1 cellular context compared by ENCODE assay signal in genomic region chr11:57903441-57904123, GRCh38.
TF ChIP-seq lines count a peak whose summit lies in the region.

No MANE protein-coding gene starts in this region.

TF ChIP-seq in GM23338, 12 proteins besides CTCF, POLR2A, EP300 and RAD21 (continued from another document):
- no peak for TF ChIP-seq ZNF462 (CRISPR knock-in tag; IDR thresholded peaks at IDR 0.05)
- TF ChIP-seq NANOG (IDR thresholded peaks at IDR 0.05; ENCODE audit: borderline replicate concordance) = no peak
- no peak for TF ChIP-seq EZH2 (IDR thresholded peaks at IDR 0.05; ENCODE audit: low read depth, unreplicated experiment)
- TF ChIP-seq CREB1 (CRISPR knock-in tag; IDR thresholded peaks at IDR 0.05; ENCODE audit: low read depth) = no peak
- no peak for TF ChIP-seq ZNF114 (CRISPR knock-in tag; IDR thresholded peaks at IDR 0.05)
- TF ChIP-seq, protein P1, sequence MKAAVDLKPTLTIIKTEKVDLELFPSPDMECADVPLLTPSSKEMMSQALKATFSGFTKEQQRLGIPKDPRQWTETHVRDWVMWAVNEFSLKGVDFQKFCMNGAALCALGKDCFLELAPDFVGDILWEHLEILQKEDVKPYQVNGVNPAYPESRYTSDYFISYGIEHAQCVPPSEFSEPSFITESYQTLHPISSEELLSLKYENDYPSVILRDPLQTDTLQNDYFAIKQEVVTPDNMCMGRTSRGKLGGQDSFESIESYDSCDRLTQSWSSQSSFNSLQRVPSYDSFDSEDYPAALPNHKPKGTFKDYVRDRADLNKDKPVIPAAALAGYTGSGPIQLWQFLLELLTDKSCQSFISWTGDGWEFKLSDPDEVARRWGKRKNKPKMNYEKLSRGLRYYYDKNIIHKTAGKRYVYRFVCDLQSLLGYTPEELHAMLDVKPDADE (IDR thresholded peaks at IDR 0.05) = no peak
- no peak for TF ChIP-seq POLR2AphosphoS5 (IDR thresholded peaks at IDR 0.05; ENCODE audit: low read depth)
- TF ChIP-seq JUNB (IDR thresholded peaks at IDR 0.05; ENCODE audit: unreplicated experiment) = no peak
